Comparison of ENCODE assay signal across 1 cellular context in genomic region chr12:79925492-79925891, GRCh38.
TF ChIP-seq lines count a peak whose summit lies in the region.

No MANE protein-coding gene starts in this region.

TF ChIP-seq in GM12878, 131 proteins besides CTCF, POLR2A, EP300 and RAD21:
- TF ChIP-seq, protein P1, sequence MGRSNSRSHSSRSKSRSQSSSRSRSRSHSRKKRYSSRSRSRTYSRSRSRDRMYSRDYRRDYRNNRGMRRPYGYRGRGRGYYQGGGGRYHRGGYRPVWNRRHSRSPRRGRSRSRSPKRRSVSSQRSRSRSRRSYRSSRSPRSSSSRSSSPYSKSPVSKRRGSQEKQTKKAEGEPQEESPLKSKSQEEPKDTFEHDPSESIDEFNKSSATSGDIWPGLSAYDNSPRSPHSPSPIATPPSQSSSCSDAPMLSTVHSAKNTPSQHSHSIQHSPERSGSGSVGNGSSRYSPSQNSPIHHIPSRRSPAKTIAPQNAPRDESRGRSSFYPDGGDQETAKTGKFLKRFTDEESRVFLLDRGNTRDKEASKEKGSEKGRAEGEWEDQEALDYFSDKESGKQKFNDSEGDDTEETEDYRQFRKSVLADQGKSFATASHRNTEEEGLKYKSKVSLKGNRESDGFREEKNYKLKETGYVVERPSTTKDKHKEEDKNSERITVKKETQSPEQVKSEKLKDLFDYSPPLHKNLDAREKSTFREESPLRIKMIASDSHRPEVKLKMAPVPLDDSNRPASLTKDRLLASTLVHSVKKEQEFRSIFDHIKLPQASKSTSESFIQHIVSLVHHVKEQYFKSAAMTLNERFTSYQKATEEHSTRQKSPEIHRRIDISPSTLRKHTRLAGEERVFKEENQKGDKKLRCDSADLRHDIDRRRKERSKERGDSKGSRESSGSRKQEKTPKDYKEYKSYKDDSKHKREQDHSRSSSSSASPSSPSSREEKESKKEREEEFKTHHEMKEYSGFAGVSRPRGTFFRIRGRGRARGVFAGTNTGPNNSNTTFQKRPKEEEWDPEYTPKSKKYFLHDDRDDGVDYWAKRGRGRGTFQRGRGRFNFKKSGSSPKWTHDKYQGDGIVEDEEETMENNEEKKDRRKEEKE (IDR thresholded peaks at IDR 0.05): no peak
- TF ChIP-seq RELA (IDR thresholded peaks at IDR 0.05; ENCODE audit: borderline replicate concordance, partially characterized antibody) (no peak), ZZZ3 (IDR thresholded peaks at IDR 0.05; ENCODE audit: control insufficient read depth, insufficient read length, low read depth) (no peak), HDAC6 (IDR thresholded peaks at IDR 0.05; ENCODE audit: unreplicated experiment) (no peak), NFXL1 (IDR thresholded peaks at IDR 0.05; ENCODE audit: borderline replicate concordance) (no peak), KDM1A (IDR thresholded peaks at IDR 0.05; ENCODE audit: borderline replicate concordance) (no peak), NR2F1 (conservative IDR thresholded peaks at IDR 0.05) (no peak), JUNB (IDR thresholded peaks at IDR 0.05) (no peak)
- TF ChIP-seq, protein P2, sequence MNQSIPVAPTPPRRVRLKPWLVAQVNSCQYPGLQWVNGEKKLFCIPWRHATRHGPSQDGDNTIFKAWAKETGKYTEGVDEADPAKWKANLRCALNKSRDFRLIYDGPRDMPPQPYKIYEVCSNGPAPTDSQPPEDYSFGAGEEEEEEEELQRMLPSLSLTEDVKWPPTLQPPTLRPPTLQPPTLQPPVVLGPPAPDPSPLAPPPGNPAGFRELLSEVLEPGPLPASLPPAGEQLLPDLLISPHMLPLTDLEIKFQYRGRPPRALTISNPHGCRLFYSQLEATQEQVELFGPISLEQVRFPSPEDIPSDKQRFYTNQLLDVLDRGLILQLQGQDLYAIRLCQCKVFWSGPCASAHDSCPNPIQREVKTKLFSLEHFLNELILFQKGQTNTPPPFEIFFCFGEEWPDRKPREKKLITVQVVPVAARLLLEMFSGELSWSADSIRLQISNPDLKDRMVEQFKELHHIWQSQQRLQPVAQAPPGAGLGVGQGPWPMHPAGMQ (IDR thresholded peaks at IDR 0.05; ENCODE audit: borderline replicate concordance): no peak
- TF ChIP-seq, protein P3, sequence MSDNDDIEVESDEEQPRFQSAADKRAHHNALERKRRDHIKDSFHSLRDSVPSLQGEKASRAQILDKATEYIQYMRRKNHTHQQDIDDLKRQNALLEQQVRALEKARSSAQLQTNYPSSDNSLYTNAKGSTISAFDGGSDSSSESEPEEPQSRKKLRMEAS (IDR thresholded peaks at IDR 0.05; ENCODE audit: low read depth, low read length): no peak
- TF ChIP-seq, protein P4, sequence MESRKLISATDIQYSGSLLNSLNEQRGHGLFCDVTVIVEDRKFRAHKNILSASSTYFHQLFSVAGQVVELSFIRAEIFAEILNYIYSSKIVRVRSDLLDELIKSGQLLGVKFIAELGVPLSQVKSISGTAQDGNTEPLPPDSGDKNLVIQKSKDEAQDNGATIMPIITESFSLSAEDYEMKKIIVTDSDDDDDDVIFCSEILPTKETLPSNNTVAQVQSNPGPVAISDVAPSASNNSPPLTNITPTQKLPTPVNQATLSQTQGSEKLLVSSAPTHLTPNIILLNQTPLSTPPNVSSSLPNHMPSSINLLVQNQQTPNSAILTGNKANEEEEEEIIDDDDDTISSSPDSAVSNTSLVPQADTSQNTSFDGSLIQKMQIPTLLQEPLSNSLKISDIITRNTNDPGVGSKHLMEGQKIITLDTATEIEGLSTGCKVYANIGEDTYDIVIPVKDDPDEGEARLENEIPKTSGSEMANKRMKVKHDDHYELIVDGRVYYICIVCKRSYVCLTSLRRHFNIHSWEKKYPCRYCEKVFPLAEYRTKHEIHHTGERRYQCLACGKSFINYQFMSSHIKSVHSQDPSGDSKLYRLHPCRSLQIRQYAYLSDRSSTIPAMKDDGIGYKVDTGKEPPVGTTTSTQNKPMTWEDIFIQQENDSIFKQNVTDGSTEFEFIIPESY (IDR thresholded peaks at IDR 0.05): no peak
- TF ChIP-seq, protein P5, sequence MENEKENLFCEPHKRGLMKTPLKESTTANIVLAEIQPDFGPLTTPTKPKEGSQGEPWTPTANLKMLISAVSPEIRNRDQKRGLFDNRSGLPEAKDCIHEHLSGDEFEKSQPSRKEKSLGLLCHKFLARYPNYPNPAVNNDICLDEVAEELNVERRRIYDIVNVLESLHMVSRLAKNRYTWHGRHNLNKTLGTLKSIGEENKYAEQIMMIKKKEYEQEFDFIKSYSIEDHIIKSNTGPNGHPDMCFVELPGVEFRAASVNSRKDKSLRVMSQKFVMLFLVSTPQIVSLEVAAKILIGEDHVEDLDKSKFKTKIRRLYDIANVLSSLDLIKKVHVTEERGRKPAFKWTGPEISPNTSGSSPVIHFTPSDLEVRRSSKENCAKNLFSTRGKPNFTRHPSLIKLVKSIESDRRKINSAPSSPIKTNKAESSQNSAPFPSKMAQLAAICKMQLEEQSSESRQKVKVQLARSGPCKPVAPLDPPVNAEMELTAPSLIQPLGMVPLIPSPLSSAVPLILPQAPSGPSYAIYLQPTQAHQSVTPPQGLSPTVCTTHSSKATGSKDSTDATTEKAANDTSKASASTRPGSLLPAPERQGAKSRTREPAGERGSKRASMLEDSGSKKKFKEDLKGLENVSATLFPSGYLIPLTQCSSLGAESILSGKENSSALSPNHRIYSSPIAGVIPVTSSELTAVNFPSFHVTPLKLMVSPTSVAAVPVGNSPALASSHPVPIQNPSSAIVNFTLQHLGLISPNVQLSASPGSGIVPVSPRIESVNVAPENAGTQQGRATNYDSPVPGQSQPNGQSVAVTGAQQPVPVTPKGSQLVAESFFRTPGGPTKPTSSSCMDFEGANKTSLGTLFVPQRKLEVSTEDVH (IDR thresholded peaks at IDR 0.05; ENCODE audit: low read depth, partially characterized antibody): no peak
